In genomic region chr19:6023085-6023682, GRCh38 we compare ENCODE assay signal across 12 cellular contexts. TPM values are rescaled to one million over a fixed set of nuclear protein-coding genes. Genes with fewer than 3 reads are reported as not detected.
DNase-seq lines count a peak whose midpoint lies in the region; ATAC-seq and TF ChIP-seq lines count a peak whose summit lies in the region.
"Had no signal": no experiment of that assay in that cellular context is flagged by ENCODE, and none has a peak within 500 bp of the region (broad histone marks: within the 10 kb centered on the region; RNA-seq: fewer than 3 reads in every experiment).

No MANE protein-coding gene starts in this region.

- H2BK12ac ChIP-seq in neuronal stem cell (ENCODE audit: low read length) = no peak overlapping the region

- peak overlapping the region in 2 of 3 donors; percentile 38 to 52 for H3K27ac Mint-ChIP-seq in CD4-positive, CD25-positive, alpha-beta regulatory T cell

- H3K18ac ChIP-seq in neuronal stem cell (ENCODE audit: low read length) = no peak overlapping the region

- H3K23ac ChIP-seq in neuronal stem cell (ENCODE audit: low read depth, low read length, poor library complexity) = peak overlapping the region; percentile 78

- H3K9ac ChIP-seq in neuronal stem cell (ENCODE audit: low read depth, low read length, poor library complexity) = peak overlapping the region; percentile 72

- no peaks in the 10 kb centered on the region for H3K4me1 ChIP-seq in CD4-positive, CD25-positive, alpha-beta regulatory T cell (ENCODE audit: control insufficient read depth, insufficient read depth, low read length, poor library complexity, severe bottlenecking)
- H3K4me1 ChIP-seq in Panc1 (ENCODE audit: control insufficient read depth, insufficient read depth, low read length) = no peaks in the 10 kb centered on the region
- H3K4me1 ChIP-seq in neuronal stem cell (ENCODE audit: control insufficient read depth in 2 of 2, insufficient read depth in 1 of 2, low read depth in 1 of 2, low read length in 2 of 2) = peaks cover 2 to 7% of the 10 kb centered on the region in 2 donors
- H3K4me1 ChIP-seq: foreskin keratinocyte had no signal

- H4K8ac ChIP-seq in neuronal stem cell (ENCODE audit: low read depth, low read length) = peak overlapping the region; percentile 83

- H3K9me3 Mint-ChIP-seq in CD4-positive, CD25-positive, alpha-beta regulatory T cell = no peaks in the 10 kb centered on the region

- no peak overlapping the region for H3K4me2 ChIP-seq in neuronal stem cell (ENCODE audit: insufficient read depth, low read length, poor library complexity, severe bottlenecking)

- no peak overlapping the region for H3K4me3 ChIP-seq in CD4-positive, CD25-positive, alpha-beta regulatory T cell (ENCODE audit: low read depth, low read length)
- H3K4me3 ChIP-seq in Panc1 (ENCODE audit: low read depth in 2 of 2, low read length in 2 of 2) (no peak overlapping the region), neuronal stem cell (ENCODE audit: low read length in 2 of 2) (peak overlapping the region in 1 of 2 donors; percentile 4)

- peaks cover 6% of the 10 kb centered on the region for H3K36me3 Mint-ChIP-seq in CD4-positive, CD25-positive, alpha-beta regulatory T cell

- H3K9me3 ChIP-seq in CD4-positive, CD25-positive, alpha-beta regulatory T cell (ENCODE audit: control insufficient read depth in 2 of 2, low read length in 2 of 2) = no peaks in the 10 kb centered on the region
- no peaks in the 10 kb centered on the region for H3K9me3 ChIP-seq in Panc1 (ENCODE audit: control insufficient read depth, insufficient read depth, low read depth, low read length)
- no peaks in the 10 kb centered on the region for H3K9me3 ChIP-seq in neuronal stem cell (replicated peaks in 1 of 2; ENCODE audit: control insufficient read depth in 2 of 2, insufficient read depth in 1 of 2, low read depth in 1 of 2, low read length in 2 of 2)

- TF ChIP-seq CTCF in Panc1 (IDR thresholded peaks at IDR 0.05) = no peak

- no peak overlapping the region for H2AK5ac ChIP-seq in neuronal stem cell (ENCODE audit: low read depth, low read length)

- H2BK5ac ChIP-seq in neuronal stem cell (ENCODE audit: low read length) = peak overlapping the region; percentile 77

- H2AFZ ChIP-seq in neuronal stem cell (ENCODE audit: low read length) = no peak overlapping the region

- no CpG with 5 or more reads among the region's 21 CpGs for WGBS in neuronal stem cell (ENCODE audit: extremely low coverage in 2 of 2, insufficient read length in 2 of 2, insufficient replicate concordance in 1 of 2), 2 donors

- in situ Hi-C loops in Panc1 (cut with HindIII; ENCODE audit: low pct_unique_long_range_greater_than_20kb, low sequenced_read_pairs) = no loop called here

- H2BK15ac ChIP-seq in neuronal stem cell (ENCODE audit: low read length) = no peak overlapping the region

- no TSS peak for BruUV-seq in Panc1 (replicated peaks; lab: Mats Ljungman, UMichigan)

- H3K4ac ChIP-seq in neuronal stem cell (ENCODE audit: low read length) = no peak overlapping the region

- intact Hi-C loops in Panc1 (cut with micrococcal nuclease; ENCODE audit: unreplicated experiment) = loop anchor here (2.0 kb wide), 1 partner anchor 34 kb away; no protein-coding TSS in a partner anchor

- DNase-seq in CD4-positive, CD25-positive, alpha-beta regulatory T cell = no peak
- DNase-seq in Panc1 (ENCODE audit: low read depth, low spot score) (no peak), epithelial cell of prostate (ENCODE audit: low read depth, low spot score) (no peak), neuronal stem cell (ENCODE audit: low spot score) (no peak), retina (no peak)
- DNase-seq: activated effector memory CD4-positive, alpha-beta T cell treated with Interleukin-2 at 50 U/mL for 16 hours; Calu3; NCI-H69 had no signal

- no peaks in the 10 kb centered on the region for H3K27me3 ChIP-seq in CD4-positive, CD25-positive, alpha-beta regulatory T cell (ENCODE audit: control insufficient read depth, insufficient read depth, low read length)
- no peaks in the 10 kb centered on the region for H3K27me3 ChIP-seq in Panc1 (ENCODE audit: control insufficient read depth, insufficient read depth, low read length)
- peaks cover 0 to 3% (median 0%) of the 10 kb centered on the region in 3 experiments for H3K27me3 ChIP-seq in neuronal stem cell (ENCODE audit: control insufficient read depth in 3 of 3, insufficient read depth in 3 of 3, low read depth in 1 of 3, low read length in 3 of 3)
- H3K27me3 ChIP-seq: foreskin keratinocyte had no signal

- peaks cover 0 to 20% (median 9%) of the 10 kb centered on the region in 4 donors for H3K4me1 Mint-ChIP-seq in CD4-positive, CD25-positive, alpha-beta regulatory T cell

- CTCF ChIA-PET in Panc1 (lab: Charles Lee) = interaction anchor here (0.7 to 2.0 kb wide), 4 partner anchors 35 to 219 kb away, joined by 3 to 6 read pairs (median 4); no protein-coding TSS in a partner anchor

- H3K36me3 ChIP-seq in CD4-positive, CD25-positive, alpha-beta regulatory T cell (ENCODE audit: control insufficient read depth, insufficient read depth, low read length) = no peaks in the 10 kb centered on the region
- no peaks in the 10 kb centered on the region for H3K36me3 ChIP-seq in Panc1 (ENCODE audit: control insufficient read depth, insufficient read depth, low read length)
- H3K36me3 ChIP-seq in neuronal stem cell (replicated peaks in 1 of 2; ENCODE audit: control insufficient read depth in 2 of 2, insufficient read depth in 2 of 2, low read length in 2 of 2) = peaks cover 0 to 42% of the 10 kb centered on the region in 2 donors

- H3K27me3 Mint-ChIP-seq in CD4-positive, CD25-positive, alpha-beta regulatory T cell = no peaks in the 10 kb centered on the region

- POLR2A ChIA-PET in Panc1 (lab: Charles Lee) = no interaction called here

- no peak overlapping the region for H3K27ac ChIP-seq in CD4-positive, CD25-positive, alpha-beta regulatory T cell (ENCODE audit: insufficient read depth, low read length, poor library complexity, severe bottlenecking)
- H3K27ac ChIP-seq in Panc1 (ENCODE audit: low read length) (no peak overlapping the region), epithelial cell of prostate (peak overlapping the region; percentile 23), neuronal stem cell (replicated peaks; ENCODE audit: low read length) (no peak overlapping the region)
- H3K27ac ChIP-seq: foreskin keratinocyte had no signal

- no peak overlapping the region for H3K14ac ChIP-seq in neuronal stem cell (ENCODE audit: low read length)

- ATAC-seq in CD4-positive, CD25-positive, alpha-beta regulatory T cell (ENCODE audit: low read depth in 2 of 2) = no peak
- ATAC-seq in Panc1 = 0 out of 2 replicates have a peak, but pooled peaks have one; percentile 39
- no peak for ATAC-seq in HG02571 (IDR thresholded peaks at IDR 0.05; ENCODE audit: unreplicated experiment)
- no peak for ATAC-seq in GM18517 (IDR thresholded peaks at IDR 0.05; ENCODE audit: unreplicated experiment)
- no peak for ATAC-seq in GM18502 (IDR thresholded peaks at IDR 0.05; ENCODE audit: poor library complexity, unreplicated experiment)

- no peak overlapping the region for H3K4me3 Mint-ChIP-seq in CD4-positive, CD25-positive, alpha-beta regulatory T cell

- H2BK120ac ChIP-seq in neuronal stem cell (ENCODE audit: low read depth, low read length) = peak overlapping the region; percentile 27

- no peaks in the 10 kb centered on the region for H3K79me1 ChIP-seq in neuronal stem cell (ENCODE audit: low read depth, low read length)

- H4K91ac ChIP-seq in neuronal stem cell (ENCODE audit: low read depth, low read length, poor library complexity) = no peak overlapping the region

RNA-seq across cellular contexts. Expression of gene RANBP3, which starts 45.2 kb away (rescaled TPM):
- total RNA-seq in CD4-positive, CD25-positive, alpha-beta regulatory T cell = 106 TPM
- polyA plus RNA-seq in CD4-positive, CD25-positive, alpha-beta regulatory T cell = 10 to 100 TPM in 2 of 4 donors, 1 to 10 TPM in 2; 8.0 to 12.1 (median 10.0) TPM
- 54.6 TPM for total RNA-seq in Panc1 (2021; ENCODE audit: unreplicated experiment)
- 69.7 TPM for polyA plus RNA-seq in Panc1 (2012; ENCODE audit: insufficient read length)
- polyA plus RNA-seq in neuronal stem cell (2013, experiment 1 of 2) = 112 TPM
- polyA plus RNA-seq in neuronal stem cell (2013, experiment 2 of 2) = 111 TPM
